In the genomic region with DNA sequence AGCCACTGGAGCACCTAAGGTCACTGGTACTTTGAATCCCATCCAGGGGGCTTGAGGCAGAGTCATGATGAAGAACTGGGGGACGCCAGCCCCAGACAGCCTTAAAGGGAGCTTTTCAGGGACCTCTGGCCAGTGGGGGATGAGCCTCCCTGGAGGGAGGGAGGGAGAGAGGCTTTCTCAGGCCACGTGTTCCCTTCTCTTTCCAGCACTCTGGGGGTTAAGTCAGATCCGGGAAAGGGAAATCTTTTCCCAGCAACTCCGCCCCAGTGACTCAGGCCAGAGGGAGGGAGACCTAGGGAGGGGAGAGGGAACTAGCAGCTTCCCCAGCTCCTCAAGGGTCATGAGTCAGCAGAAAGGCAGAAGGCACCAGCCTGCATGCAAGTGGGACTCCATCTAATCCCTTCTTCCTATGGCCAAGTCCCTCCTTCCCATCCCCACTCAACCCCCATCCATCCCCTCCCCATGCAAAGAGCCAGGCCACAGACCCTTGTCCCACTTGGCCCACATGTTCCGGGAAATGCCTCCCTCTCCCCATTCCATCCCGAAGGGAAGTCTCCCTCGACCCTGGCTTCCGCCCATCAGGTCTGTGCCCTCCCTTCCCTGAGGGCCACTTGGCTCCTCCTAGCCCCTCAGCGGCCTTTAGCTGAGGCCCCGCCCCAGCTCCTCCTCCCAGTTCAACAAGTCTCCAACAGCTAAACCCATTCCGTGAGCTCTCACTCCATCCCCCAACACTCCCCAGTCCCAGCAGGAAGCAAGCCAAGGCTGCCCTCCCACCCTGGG, we compare ENCODE assay signal across 8 cellular contexts. TPM values are rescaled to one million over a fixed set of nuclear protein-coding genes. Genes with fewer than 3 reads are reported as not detected.
A peak's percentile ranks its signal among the peaks of the same experiment; 100 is the strongest.
DNase-seq lines count a peak whose midpoint lies in the region; ATAC-seq, FAIRE-seq and TF ChIP-seq lines count a peak whose summit lies in the region.

No MANE protein-coding gene starts in this region.

- H3K14ac ChIP-seq in trophoblast cell (ENCODE audit: low read length) = peak overlapping the region; percentile 96

- peak overlapping the region; percentile 36 for H4K12ac ChIP-seq in trophoblast cell (ENCODE audit: low read depth, low read length)

- H3K4me3 Mint-ChIP-seq in astrocyte (ENCODE audit: unreplicated experiment) = no peak overlapping the region

- DNase-seq in GF-D8 (lab: John Stamatoyannopoulos, UW) = peak; percentile 82
- DNase-seq in Jurkat, Clone E6-1 (ENCODE audit: low read depth, low spot score) = peak; percentile 83
- peak; percentile 97 to 98 for DNase-seq in SJCRH30
- DNase-seq in astrocyte (ENCODE audit: low read depth) = peak; percentile 100
- peak; percentile 93 for DNase-seq in left ventricle myocardium inferior
- DNase-seq in trophoblast cell = peak; percentile 98
- no peak for DNase-seq in germinal center (ENCODE audit: low spot score)

- H3K36me3 ChIP-seq in SJCRH30 (peaks cover 14% of the 10 kb centered on the region), astrocyte (ENCODE audit: insufficient read depth, low read length) (peaks cover 25% of the 10 kb centered on the region), left ventricle myocardium inferior (peaks cover 35% of the 10 kb centered on the region), trophoblast cell (ENCODE audit: control insufficient read depth in 1 of 2, insufficient read depth in 2 of 2, low read length in 2 of 2) (peaks cover 29 to 32% of the 10 kb centered on the region in 2 experiments)

- H4K8ac ChIP-seq in trophoblast cell (ENCODE audit: low read depth, low read length) = peak overlapping the region; percentile 85

- TF ChIP-seq CTCF in astrocyte (IDR thresholded peaks at IDR 0.05; ENCODE audit: insufficient read depth, low read depth, low read length) (no peak), left ventricle myocardium inferior (IDR thresholded peaks at IDR 0.05; ENCODE audit: borderline replicate concordance) (no peak)

- H2BK120ac ChIP-seq in trophoblast cell (ENCODE audit: insufficient read depth, low read length, poor library complexity) = peak overlapping the region; percentile 89

- H3K4ac ChIP-seq in trophoblast cell (ENCODE audit: low read depth, low read length) = peak overlapping the region; percentile 81

- peak overlapping the region; percentile 93 for H3K18ac ChIP-seq in trophoblast cell (ENCODE audit: low read length)

- intact Hi-C loops in left ventricle myocardium inferior (cut with micrococcal nuclease) = loop anchor here (10.0 kb wide), 1 partner anchor 49 kb away; the partner anchor contains the start of gene LTBR

- H3K23ac ChIP-seq in trophoblast cell (ENCODE audit: low read length) = no peak overlapping the region

- peak overlapping the region; percentile 91 for H3K9ac ChIP-seq in astrocyte (ENCODE audit: low read length)
- H3K9ac ChIP-seq in trophoblast cell (ENCODE audit: low read length) = no peak overlapping the region

- peak overlapping the region; percentile 61 for H2BK12ac ChIP-seq in trophoblast cell (ENCODE audit: low read length)

- no peaks in the 10 kb centered on the region for H3K9me3 Mint-ChIP-seq in astrocyte (ENCODE audit: unreplicated experiment)

- H3K27ac ChIP-seq in SJCRH30 (peak overlapping the region; percentile 84), astrocyte (ENCODE audit: low read depth, low read length) (peak overlapping the region; percentile 98), left ventricle myocardium inferior (replicated peaks) (peak overlapping the region; percentile 99), trophoblast cell (ENCODE audit: low read depth, low read length) (peak overlapping the region; percentile 93)

- H2AFZ ChIP-seq in astrocyte (ENCODE audit: low read depth, low read length) (no peak overlapping the region), trophoblast cell (ENCODE audit: insufficient read depth, low read length, poor library complexity) (peak overlapping the region; percentile 42)

- H3K4me1 Mint-ChIP-seq in astrocyte (ENCODE audit: low read depth, unreplicated experiment) = peaks cover 36% of the 10 kb centered on the region

- H3K36me3 Mint-ChIP-seq in astrocyte (ENCODE audit: low read depth, unreplicated experiment) = peaks cover 5% of the 10 kb centered on the region

- no peak for ATAC-seq in GM21526 (IDR thresholded peaks at IDR 0.05; ENCODE audit: low FRiP score, unreplicated experiment)

- no CpG with 5 or more reads among the region's 11 CpGs for WGBS in trophoblast cell (ENCODE audit: extremely low coverage, insufficient coverage, insufficient read length)

- peak overlapping the region; percentile 94 for H2BK5ac ChIP-seq in trophoblast cell (ENCODE audit: low read depth, low read length, poor library complexity)

- FAIRE-seq in astrocyte (lab: Jason Lieb, UNC) = peak; percentile 93

- H3K27ac Mint-ChIP-seq in astrocyte (ENCODE audit: unreplicated experiment) = no peak overlapping the region

- H3K4me3 ChIP-seq in Jurkat, Clone E6-1 (ENCODE audit: low read length) = peak overlapping the region; percentile 70
- peak overlapping the region; percentile 48 for H3K4me3 ChIP-seq in SJCRH30
- H3K4me3 ChIP-seq in astrocyte (ENCODE audit: insufficient read depth, low read depth, low read length) = peak overlapping the region; percentile 45
- peak overlapping the region; percentile 90 for H3K4me3 ChIP-seq in left ventricle myocardium inferior
- peak overlapping the region; percentile 25 for H3K4me3 ChIP-seq in trophoblast cell (ENCODE audit: low read depth, low read length)

- no peaks in the 10 kb centered on the region for H3K27me3 ChIP-seq in SJCRH30
- H3K27me3 ChIP-seq in astrocyte (ENCODE audit: insufficient read depth, low read length) = no peaks in the 10 kb centered on the region
- H3K27me3 ChIP-seq in left ventricle myocardium inferior (ENCODE audit: low read depth) = no peaks in the 10 kb centered on the region
- H3K27me3 ChIP-seq in trophoblast cell (ENCODE audit: insufficient read depth, low read length) = no peaks in the 10 kb centered on the region

- H3K79me2 ChIP-seq in astrocyte (ENCODE audit: insufficient read depth, low read length) (peaks cover 77% of the 10 kb centered on the region), trophoblast cell (ENCODE audit: control insufficient read depth, insufficient read depth, low read length, poor library complexity) (peaks cover 35% of the 10 kb centered on the region)

- peak overlapping the region; percentile 97 for H4K91ac ChIP-seq in trophoblast cell (ENCODE audit: low read depth, low read length)

- H4K20me1 ChIP-seq in astrocyte (ENCODE audit: insufficient read depth, low read length) = peaks cover 66% of the 10 kb centered on the region

- H3K4me2 ChIP-seq in astrocyte (ENCODE audit: low read length) (peak overlapping the region; percentile 95), trophoblast cell (ENCODE audit: low read length) (peak overlapping the region; percentile 58)

- peak overlapping the region; percentile 95 for H2AK5ac ChIP-seq in trophoblast cell (ENCODE audit: low read length)

- H3K4me1 ChIP-seq in SJCRH30 (peaks cover 20% of the 10 kb centered on the region), astrocyte (ENCODE audit: insufficient read depth, low read length) (peaks cover 81% of the 10 kb centered on the region), left ventricle myocardium inferior (peaks cover 88% of the 10 kb centered on the region), trophoblast cell (ENCODE audit: control insufficient read depth in 1 of 2, insufficient read depth in 2 of 2, low read length in 2 of 2) (peaks cover 33 to 44% of the 10 kb centered on the region in 2 experiments)

- no peaks in the 10 kb centered on the region for H3K27me3 Mint-ChIP-seq in astrocyte (ENCODE audit: low read depth, unreplicated experiment)

- H3K9me3 ChIP-seq in SJCRH30 (replicated peaks) = no peaks in the 10 kb centered on the region
- H3K9me3 ChIP-seq in astrocyte (ENCODE audit: insufficient read depth, low read depth, low read length) = no peaks in the 10 kb centered on the region
- H3K9me3 ChIP-seq in left ventricle myocardium inferior (replicated peaks) = no peaks in the 10 kb centered on the region
- no peaks in the 10 kb centered on the region for H3K9me3 ChIP-seq in trophoblast cell (ENCODE audit: insufficient read depth, low read depth, low read length)

- H3K79me1 ChIP-seq in trophoblast cell (ENCODE audit: low read length) = peaks cover 31% of the 10 kb centered on the region

RNA-seq across cellular contexts. Expression of gene TNFRSF1A, which starts 5.6 kb away (rescaled TPM):
- 58.0 TPM for polyA plus RNA-seq in Jurkat, Clone E6-1 (2012; ENCODE audit: insufficient read depth, insufficient read length)
- total RNA-seq in SJCRH30 (2014; rRNA removed; shearing (Covaris generic)) = 34.3 and 40.2 TPM in 2 replicates
- total RNA-seq in astrocyte (118 and 128 TPM in 2 replicates), left ventricle myocardium inferior (45.6 TPM)
- polyA plus RNA-seq in trophoblast cell (2013) = 81.0 and 90.7 TPM in 2 replicates

RNA-seq across cellular contexts. Expression of gene PLEKHG6, which starts 25.8 kb away (rescaled TPM):
- polyA plus RNA-seq in Jurkat, Clone E6-1 (2012; ENCODE audit: insufficient read depth, insufficient read length) = 0.61 TPM
- total RNA-seq in SJCRH30 (2014; rRNA removed; shearing (Covaris generic)) = 0.06 TPM in 1 of 2 replicates, not detected in the other
- total RNA-seq in astrocyte (0.72 and 2.5 TPM in 2 replicates), left ventricle myocardium inferior (0.08 TPM)
- 17.4 and 20.1 TPM in 2 replicates for polyA plus RNA-seq in trophoblast cell (2013)

RNA-seq across cellular contexts. Expression of gene SCNN1A, which starts 39.1 kb away (rescaled TPM):
- polyA plus RNA-seq in Jurkat, Clone E6-1 (2012; ENCODE audit: insufficient read depth, insufficient read length) = 1.8 TPM
- not detected in 2 replicates for total RNA-seq in SJCRH30 (2014; rRNA removed; shearing (Covaris generic))
- total RNA-seq in astrocyte (0.94 and 1.3 TPM in 2 replicates), left ventricle myocardium inferior (0.22 TPM)
- polyA plus RNA-seq in trophoblast cell (2013) = 2.3 and 2.7 TPM in 2 replicates

RNA-seq across cellular contexts. Expression of gene LTBR, which starts 47.7 kb away (rescaled TPM):
- not detected for polyA plus RNA-seq in Jurkat, Clone E6-1 (2012; ENCODE audit: insufficient read depth, insufficient read length)
- total RNA-seq in SJCRH30 (2014; rRNA removed; shearing (Covaris generic)) = 14.7 and 16.5 TPM in 2 replicates
- total RNA-seq in astrocyte = 2.8 and 2.9 TPM in 2 replicates
- total RNA-seq in left ventricle myocardium inferior = 23.5 TPM
- polyA plus RNA-seq in trophoblast cell (2013) = 34.3 and 34.8 TPM in 2 replicates

Comparison
In these comparisons a context has a peak if more than half of its experiments do, and no peak if none do; other contexts are left out.
1. H3K4me3 ChIP-seq: peak in every context shown above with its lines; median percentile 90 in left ventricle myocardium inferior; 70 in Jurkat, Clone E6-1; 48 in SJCRH30; 45 in astrocyte; 25 in trophoblast cell.